ENCODE assay signal across 15 cellular contexts in the genomic region with DNA sequence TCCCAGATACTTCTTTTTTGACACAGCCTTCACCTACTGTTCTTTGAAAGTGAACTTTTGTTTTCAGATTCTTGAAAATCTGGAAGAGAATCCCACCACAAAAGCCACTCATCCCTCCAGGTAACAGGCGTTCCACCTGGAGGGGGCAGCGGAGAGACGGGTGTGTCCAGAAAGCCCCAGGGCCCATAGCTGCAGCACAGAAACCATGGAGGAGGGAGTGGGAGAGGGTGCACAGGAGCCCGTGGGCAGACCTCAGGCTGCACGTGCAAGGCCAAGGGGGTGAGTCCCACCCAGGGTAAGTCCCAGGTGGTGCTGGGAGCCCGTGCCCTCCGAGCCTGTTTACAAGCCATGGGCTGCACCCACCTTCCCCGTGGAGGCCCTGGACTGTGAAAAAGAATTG.
A peak's percentile ranks its signal among the peaks of the same experiment; 100 is the strongest.
DNase-seq lines count a peak whose midpoint lies in the region; ATAC-seq and TF ChIP-seq lines count a peak whose summit lies in the region.
"Had no signal": no experiment of that assay in that cellular context is flagged by ENCODE, and none has a peak within 500 bp of the region (broad histone marks: within the 10 kb centered on the region; RNA-seq: fewer than 3 reads in every experiment).

No MANE protein-coding gene starts in this region.

- H3K9me3 ChIP-seq in endodermal cell (ENCODE audit: control insufficient read depth, low read length) (no peaks in the 10 kb centered on the region), skeletal muscle tissue (ENCODE audit: control insufficient read depth in 3 of 3, low read length in 3 of 3) (no peaks in the 10 kb centered on the region)

- H3K9me3 Mint-ChIP-seq in endodermal cell, result peaks cover 9% of the 10 kb centered on the region
- no peaks in the 10 kb centered on the region for H3K9me3 Mint-ChIP-seq in activated T-helper 1 cell treated with anti-CD3 and anti-CD28 coated beads, Interleukin-12 subunit alpha, Interleukin-12 subunit beta, Interleukin-2, Interleukin-4 antibody, amounts not matched to agents 30 ng/mL and 10 ng/mL and 1 ng/mL, durations not matched to agents 14 hours and 24 hours and 36 hours
- H3K9me3 Mint-ChIP-seq: activated CD4-positive, alpha-beta memory T cell treated with anti-CD3 and anti-CD28 coated beads, Interleukin-2, amount 10 ng/mL, durations not matched to agents 7 days and 5 days; CD8-positive, alpha-beta T cell; central memory CD8-positive, alpha-beta T cell; stimulated activated naive CD8-positive, alpha-beta T cell treated with anti-CD3 and anti-CD28 coated beads, Interleukin-15, Interleukin-2, amounts not matched to agents 100 ng/mL and 50 ng/mL, for 24 hours; T-helper 1 cell treated with Interleukin-12 subunit alpha and Interleukin-12 subunit beta and Interleukin-4 antibody, amounts not matched to agents 30 μg/mL and 1 μg/mL, for 36 hours had no signal

- H3K36me3 Mint-ChIP-seq in endodermal cell (ENCODE audit: low read depth), result no peaks in the 10 kb centered on the region
- no peaks in the 10 kb centered on the region for H3K36me3 Mint-ChIP-seq in activated T-helper 1 cell treated with anti-CD3 and anti-CD28 coated beads, Interleukin-12 subunit alpha, Interleukin-12 subunit beta, Interleukin-2, Interleukin-4 antibody, amounts not matched to agents 30 ng/mL and 10 ng/mL and 1 ng/mL, durations not matched to agents 14 hours and 24 hours and 36 hours (ENCODE audit: low read depth)
- H3K36me3 Mint-ChIP-seq: CD8-positive, alpha-beta T cell had no signal

- H3K27ac Mint-ChIP-seq in endodermal cell, result no peak overlapping the region
- H3K27ac Mint-ChIP-seq in activated T-helper 1 cell treated with anti-CD3 and anti-CD28 coated beads, Interleukin-12 subunit alpha, Interleukin-12 subunit beta, Interleukin-2, Interleukin-4 antibody, amounts not matched to agents 30 ng/mL and 10 ng/mL and 1 ng/mL, durations not matched to agents 14 hours and 24 hours and 36 hours, result no peak overlapping the region
- H3K27ac Mint-ChIP-seq: activated CD4-positive, alpha-beta memory T cell treated with anti-CD3 and anti-CD28 coated beads, Interleukin-2, amount 10 ng/mL, durations not matched to agents 7 days and 5 days; CD8-positive, alpha-beta T cell; stimulated activated naive CD8-positive, alpha-beta T cell treated with anti-CD3 and anti-CD28 coated beads, Interleukin-15, Interleukin-2, amounts not matched to agents 100 ng/mL and 50 ng/mL, for 24 hours; T-helper 1 cell treated with Interleukin-12 subunit alpha and Interleukin-12 subunit beta and Interleukin-4 antibody, amounts not matched to agents 30 μg/mL and 1 μg/mL, for 36 hours had no signal

- ATAC-seq in sciatic nerve, result no peak
- ATAC-seq: CD8-positive, alpha-beta T cell; Panc1 had no signal

- peaks cover 1% of the 10 kb centered on the region for H3K27me3 Mint-ChIP-seq in endodermal cell (ENCODE audit: insufficient read depth)
- H3K27me3 Mint-ChIP-seq in activated T-helper 1 cell treated with anti-CD3 and anti-CD28 coated beads, Interleukin-12 subunit alpha, Interleukin-12 subunit beta, Interleukin-2, Interleukin-4 antibody, amounts not matched to agents 30 ng/mL and 10 ng/mL and 1 ng/mL, durations not matched to agents 14 hours and 24 hours and 36 hours (ENCODE audit: insufficient read depth), result no peaks in the 10 kb centered on the region
- H3K27me3 Mint-ChIP-seq: stimulated activated naive CD8-positive, alpha-beta T cell treated with anti-CD3 and anti-CD28 coated beads, Interleukin-15, Interleukin-2, amounts not matched to agents 100 ng/mL and 50 ng/mL, for 24 hours had no signal

- peak; percentile 75 for TF ChIP-seq CTCF in endodermal cell (conservative IDR thresholded peaks at IDR 0.05)

- H3K9ac ChIP-seq in endodermal cell (ENCODE audit: extremely low read depth, low read length, poor library complexity, severe bottlenecking) (no peak overlapping the region), skeletal muscle tissue (ENCODE audit: low read depth in 1 of 3, low read length in 3 of 3) (no peak overlapping the region)

- peaks cover 9% of the 10 kb centered on the region for H3K4me1 Mint-ChIP-seq in endodermal cell
- no peaks in the 10 kb centered on the region for H3K4me1 Mint-ChIP-seq in activated T-helper 1 cell treated with anti-CD3 and anti-CD28 coated beads, Interleukin-12 subunit alpha, Interleukin-12 subunit beta, Interleukin-2, Interleukin-4 antibody, amounts not matched to agents 30 ng/mL and 10 ng/mL and 1 ng/mL, durations not matched to agents 14 hours and 24 hours and 36 hours (ENCODE audit: low read depth)
- H3K4me1 Mint-ChIP-seq: central memory CD8-positive, alpha-beta T cell had no signal

- DNase-seq in ELF-1 (ENCODE audit: low read depth, low spot score) (peak; percentile 33), NCI-H69 (lab: John Stamatoyannopoulos, UW) (peak; percentile 26), endodermal cell (peak; percentile 87), C1 segment of cervical spinal cord (lab: John Stamatoyannopoulos, UW) (no peak), DMS 273 treated with DMSO at 0.1 percent for 48 hours (lab: John Stamatoyannopoulos, UW) (no peak), sciatic nerve (ENCODE audit: low spot score) (no peak)
- DNase-seq in activated T-helper 1 cell treated with anti-CD3 and anti-CD28 coated beads, Interleukin-12 subunit alpha, Interleukin-12 subunit beta, Interleukin-2, Interleukin-4 antibody, amounts not matched to agents 30 ng/mL and 10 ng/mL and 1 ng/mL, durations not matched to agents 14 hours and 24 hours and 36 hours (ENCODE audit: low spot score), result no peak
- DNase-seq: activated CD4-positive, alpha-beta memory T cell treated with anti-CD3 and anti-CD28 coated beads, Interleukin-2, amount 10 ng/mL, durations not matched to agents 7 days and 5 days; CD8-positive, alpha-beta T cell; stimulated activated CD4-positive, alpha-beta T cell treated with anti-CD3 and anti-CD28 coated beads, Interleukin-4, amount 100 ng/mL, for 24 hours had no signal

- H3K36me3 ChIP-seq in endodermal cell (ENCODE audit: control insufficient read depth, insufficient read depth, low read length), result no peaks in the 10 kb centered on the region
- H3K36me3 ChIP-seq in skeletal muscle tissue (ENCODE audit: control insufficient read depth in 3 of 3, insufficient read depth in 3 of 3, low read length in 3 of 3), result no peaks in the 10 kb centered on the region

- H3K4me1 ChIP-seq in endodermal cell (ENCODE audit: control insufficient read depth, insufficient read depth, low read length) (no peaks in the 10 kb centered on the region), skeletal muscle tissue (ENCODE audit: control insufficient read depth in 3 of 3, insufficient read depth in 3 of 3, low read length in 3 of 3) (peaks cover 13 to 28% (median 15%) of the 10 kb centered on the region in 3 donors)

- H3K27ac ChIP-seq in endodermal cell (ENCODE audit: low read depth, low read length), result no peak overlapping the region
- peak overlapping the region; percentile 45 for H3K27ac ChIP-seq in skeletal muscle tissue (ENCODE audit: low read depth, low read length)

- intact Hi-C loops in activated T-helper 1 cell treated with anti-CD3 and anti-CD28 coated beads, Interleukin-12 subunit alpha, Interleukin-12 subunit beta, Interleukin-2, Interleukin-4 antibody, amounts not matched to agents 30 ng/mL and 10 ng/mL and 1 ng/mL, durations not matched to agents 14 hours and 24 hours and 36 hours (cut with micrococcal nuclease), result no loop called here
- intact Hi-C loops in sciatic nerve (cut with DNase I), result no loop called here

- H3K4me3 ChIP-seq in endodermal cell (ENCODE audit: low read length), result no peak overlapping the region
- H3K4me3 ChIP-seq in skeletal muscle tissue (ENCODE audit: low read length in 3 of 3), result no peak overlapping the region

- 90 to 91% methylated on average over 5 to 8 of the region's 8 CpGs for WGBS in endodermal cell (ENCODE audit: insufficient coverage in 1 of 2, insufficient read length in 1 of 2), 2 experiments

- H3K27me3 ChIP-seq in endodermal cell (ENCODE audit: control insufficient read depth, insufficient read depth, low read length, poor library complexity, severe bottlenecking) (no peaks in the 10 kb centered on the region), skeletal muscle tissue (ENCODE audit: control insufficient read depth in 3 of 3, insufficient read depth in 3 of 3, low read length in 3 of 3) (no peaks in the 10 kb centered on the region)

- H3K4me3 Mint-ChIP-seq in endodermal cell, result no peak overlapping the region
- H3K4me3 Mint-ChIP-seq in activated T-helper 1 cell treated with anti-CD3 and anti-CD28 coated beads, Interleukin-12 subunit alpha, Interleukin-12 subunit beta, Interleukin-2, Interleukin-4 antibody, amounts not matched to agents 30 ng/mL and 10 ng/mL and 1 ng/mL, durations not matched to agents 14 hours and 24 hours and 36 hours, result no peak overlapping the region
- H3K4me3 Mint-ChIP-seq: activated CD4-positive, alpha-beta memory T cell treated with anti-CD3 and anti-CD28 coated beads, Interleukin-2, amount 10 ng/mL, durations not matched to agents 7 days and 5 days; CD8-positive, alpha-beta T cell; central memory CD8-positive, alpha-beta T cell; stimulated activated naive CD8-positive, alpha-beta T cell treated with anti-CD3 and anti-CD28 coated beads, Interleukin-15, Interleukin-2, amounts not matched to agents 100 ng/mL and 50 ng/mL, for 24 hours; T-helper 1 cell treated with Interleukin-12 subunit alpha and Interleukin-12 subunit beta and Interleukin-4 antibody, amounts not matched to agents 30 μg/mL and 1 μg/mL, for 36 hours had no signal

Comparison
In these comparisons a context has a peak if more than half of its experiments do, and no peak if none do; other contexts are left out.
1. DNase-seq: peak in ELF-1 (single experiment), NCI-H69 (single experiment) and endodermal cell (single experiment); none in C1 segment of cervical spinal cord (0 of 14), activated T-helper 1 cell treated with anti-CD3 and anti-CD28 coated beads, Interleukin-12 subunit alpha, Interleukin-12 subunit beta, Interleukin-2, Interleukin-4 antibody, amounts not matched to agents 30 ng/mL and 10 ng/mL and 1 ng/mL, durations not matched to agents 14 hours and 24 hours and 36 hours (single experiment), DMS 273 treated with DMSO at 0.1 percent for 48 hours (single experiment) and sciatic nerve (single experiment).